Comparison of ENCODE assay signal across 32 cellular contexts in the genomic region with DNA sequence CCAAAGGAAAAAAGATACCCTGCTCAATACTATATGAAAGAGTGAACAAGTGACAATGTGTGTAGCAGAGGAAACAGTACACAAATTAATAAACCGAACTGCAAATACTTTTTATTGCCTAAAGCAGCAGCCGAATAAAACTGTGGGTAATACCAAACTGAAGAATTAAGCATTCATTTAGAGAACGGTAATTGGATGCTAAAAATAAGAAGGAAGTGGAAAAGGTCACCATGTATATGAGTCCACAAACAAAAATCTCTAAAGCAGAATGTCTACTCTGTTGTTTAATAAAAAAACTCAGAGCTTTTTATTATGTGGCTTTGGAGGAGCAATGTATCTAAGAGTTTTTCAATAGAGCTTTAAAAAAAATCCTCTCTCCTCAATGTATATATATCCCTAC.
"Had no signal": no experiment of that assay in that cellular context is flagged by ENCODE, and none has a peak within 500 bp of the region (broad histone marks: within the 10 kb centered on the region; RNA-seq: fewer than 3 reads in every experiment).

No MANE protein-coding gene starts in this region.

- ATAC-seq: activated CD8-positive, alpha-beta T cell treated with anti-CD3 and anti-CD28 coated beads for 36 hours; activated naive CD4-positive, alpha-beta T cell treated with anti-CD3 and anti-CD28 coated beads, Interleukin-2, amount 50 U/mL, for 72 hours; activated T-cell treated with anti-CD3 and anti-CD28 coated beads, Interleukin-2, amount 50 U/mL, for 4 hours; activated T-cell treated with anti-CD3 and anti-CD28 coated beads, Interleukin-2, amount 50 U/mL, for 72 hours; activated T-helper 17 cell treated with anti-CD3 and anti-CD28 coated beads, Interleukin-2, amount 50 U/mL, for 72 hours; body of pancreas had no signal

- DNase-seq: activated B cell treated with CpG ODN at 0.5 μM for 24 hours; activated CD4-positive, alpha-beta memory T cell treated with anti-CD3 and anti-CD28 coated beads for 36 hours; activated CD4-positive, alpha-beta T cell treated with anti-CD3 and anti-CD28 coated beads for 4 hours; activated CD4-positive, alpha-beta T cell treated with anti-CD3 and anti-CD28 coated beads, Interleukin-2, amount 10 ng/mL, durations not matched to agents 24 days and 14 days; activated CD4-positive, alpha-beta T cell treated with anti-CD3 and anti-CD28 coated beads, Interleukin-2, amount 50 U/mL, for 1 hour; activated CD4-positive, alpha-beta T cell treated with anti-CD3 and anti-CD28 coated beads, Interleukin-2, amount 50 U/mL, for 4 hours; activated CD4-positive, CD25-positive, alpha-beta regulatory T cell treated with anti-CD3 and anti-CD28 coated beads, Interleukin-2, amount 50 U/mL, for 72 hours; activated CD8-positive, alpha-beta memory T cell treated with anti-CD3 and anti-CD28 coated beads, Interleukin-2, amount 50 U/mL, for 4 hours; activated CD8-positive, alpha-beta T cell treated with anti-CD3 and anti-CD28 coated beads for 36 hours; activated effector memory CD4-positive, alpha-beta T cell treated with anti-CD3 and anti-CD28 coated beads, Interleukin-2, amount 50 U/mL, for 16 hours; activated gamma-delta T cell treated with Interleukin-2 at 50 U/mL for 16 hours; activated naive CD4-positive, alpha-beta T cell; activated naive CD4-positive, alpha-beta T cell treated with anti-CD3 and anti-CD28 coated beads for 36 hours; activated naive CD4-positive, alpha-beta T cell treated with anti-CD3 and anti-CD28 coated beads, Interleukin-2, amount 50 U/mL, for 16 hours; activated naive CD8-positive, alpha-beta T cell treated with anti-CD3 and anti-CD28 coated beads for 36 hours; activated T-cell treated with anti-CD3 and anti-CD28 coated beads for 4 hours; activated T-cell treated with anti-CD3 and anti-CD28 coated beads, Interleukin-2, amount 50 U/mL, for 1 hour; activated T-cell treated with anti-CD3 and anti-CD28 coated beads, Interleukin-2, amount 50 U/mL, for 4 hours; activated T-cell treated with anti-CD3 and anti-CD28 coated beads, Interleukin-2, amount 50 U/mL, for 72 hours; adrenal gland; amniotic stem cell; aorta; body of pancreas; caudate nucleus; cerebellar nuclear complex; T-helper 1 cell; T-helper 2 cell; T-helper 9 cell; WERI-Rb-1 had no signal

- H3K4me3 ChIP-seq: adrenal gland, body of pancreas, cardiac muscle cell had no signal

- H3K36me3 ChIP-seq: WERI-Rb-1 had no signal

- H3K27me3 ChIP-seq: adrenal gland, body of pancreas, cardiac muscle cell had no signal

- H3K27ac ChIP-seq: adrenal gland, body of pancreas, cardiac muscle cell, WERI-Rb-1 had no signal
